In genomic region chr17:61352408-61352770, GRCh38 we compare ENCODE assay signal across 2 cellular contexts.
A peak's percentile ranks its signal among the peaks of the same experiment; 100 is the strongest.
TF ChIP-seq lines count a peak whose summit lies in the region.

No MANE protein-coding gene starts in this region.

TF ChIP-seq in IMR-90, 13 proteins besides CTCF, POLR2A, EP300 and RAD21:
- TF ChIP-seq MAFK (IDR thresholded peaks at IDR 0.05; ENCODE audit: low read depth, low read length) (no peak), BHLHE40 (IDR thresholded peaks at IDR 0.05; ENCODE audit: low read depth, low read length) (no peak), RFX5 (IDR thresholded peaks at IDR 0.05; ENCODE audit: low read depth, low read length) (no peak), MXI1 (IDR thresholded peaks at IDR 0.05; ENCODE audit: borderline replicate concordance, low read depth, low read length) (no peak), CHD1 (IDR thresholded peaks at IDR 0.05; ENCODE audit: low read depth, low read length) (no peak), RCOR1 (IDR thresholded peaks at IDR 0.05; ENCODE audit: insufficient replicate concordance, low read length) (no peak), ELK1 (IDR thresholded peaks at IDR 0.05; ENCODE audit: borderline replicate concordance, low read depth, low read length) (no peak), USF2 (IDR thresholded peaks at IDR 0.05; ENCODE audit: low read depth, low read length) (no peak), FOS (IDR thresholded peaks at IDR 0.05; ENCODE audit: low read depth, low read length) (no peak), SMC3 (IDR thresholded peaks at IDR 0.05; ENCODE audit: low read depth, low read length) (no peak), NFE2L2 (IDR thresholded peaks at IDR 0.05; ENCODE audit: low read depth, low read length) (no peak), CEBPB (IDR thresholded peaks at IDR 0.05; ENCODE audit: low read depth, low read length) (no peak), MAZ (IDR thresholded peaks at IDR 0.05; ENCODE audit: borderline replicate concordance, low read depth, low read length) (no peak)

TF ChIP-seq in endothelial cell of umbilical vein, 7 proteins besides CTCF, POLR2A, EP300 and RAD21:
- peak; percentile 91 for TF ChIP-seq GATA2 (IDR thresholded peaks at IDR 0.05; ENCODE audit: insufficient read depth, insufficient read length, low read depth, low read length)
- TF ChIP-seq FOS (IDR thresholded peaks at IDR 0.05; ENCODE audit: borderline replicate concordance, insufficient read depth, low read length) = peak; percentile 76
- no peak for TF ChIP-seq MYC (IDR thresholded peaks at IDR 0.05; ENCODE audit: low read depth, low read length)
TF ChIP-seq in endothelial cell of umbilical vein: peak in this region for 2.
